In the genomic region with DNA sequence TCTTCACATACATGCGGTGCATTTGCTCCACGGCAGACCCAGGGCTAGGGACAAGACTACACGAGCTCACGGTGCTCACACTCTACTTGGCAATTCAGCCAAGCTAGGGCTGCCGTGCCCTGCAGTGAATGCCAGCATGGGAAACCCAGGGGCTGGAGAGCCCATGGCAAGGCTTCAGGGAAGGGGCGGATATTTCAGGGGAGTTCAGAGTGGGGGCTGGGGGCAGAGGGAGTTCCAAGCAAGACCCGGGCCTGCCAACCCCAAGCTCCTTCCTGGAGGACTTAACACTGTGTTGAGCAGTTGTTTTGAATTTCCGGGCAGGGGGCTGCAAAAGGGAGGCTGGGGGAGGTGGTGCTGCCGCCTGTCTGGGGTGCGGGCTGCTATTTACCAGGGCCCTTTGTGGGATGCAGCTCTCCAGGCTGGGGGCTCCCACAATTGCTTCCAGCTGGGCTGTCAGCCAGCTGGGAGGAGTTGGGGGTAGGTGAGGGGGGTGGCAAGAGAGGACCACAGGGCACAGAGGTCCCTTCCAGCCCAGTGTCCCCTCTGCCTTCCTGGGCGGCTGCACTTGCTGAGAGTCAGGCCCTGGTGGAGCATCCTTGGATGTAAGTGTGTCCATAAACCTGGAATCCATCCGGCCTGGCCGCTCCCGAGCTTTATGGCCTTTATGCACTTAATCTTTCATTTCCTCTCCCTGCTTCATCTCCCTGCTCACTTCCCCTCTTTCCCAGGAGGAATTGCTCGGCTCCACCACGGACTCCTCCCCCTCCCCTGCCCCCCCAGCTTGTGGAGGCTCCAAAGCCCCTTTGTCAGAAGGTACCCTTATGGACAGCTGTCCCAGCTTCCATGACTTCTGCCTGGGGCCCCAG, we compare ENCODE assay signal across 1 cellular context.
TF ChIP-seq lines count a peak whose summit lies in the region.

No MANE protein-coding gene starts in this region.

TF ChIP-seq in GM23338, 12 proteins besides CTCF, POLR2A, EP300 and RAD21 (continued from another document):
- TF ChIP-seq, protein P1, sequence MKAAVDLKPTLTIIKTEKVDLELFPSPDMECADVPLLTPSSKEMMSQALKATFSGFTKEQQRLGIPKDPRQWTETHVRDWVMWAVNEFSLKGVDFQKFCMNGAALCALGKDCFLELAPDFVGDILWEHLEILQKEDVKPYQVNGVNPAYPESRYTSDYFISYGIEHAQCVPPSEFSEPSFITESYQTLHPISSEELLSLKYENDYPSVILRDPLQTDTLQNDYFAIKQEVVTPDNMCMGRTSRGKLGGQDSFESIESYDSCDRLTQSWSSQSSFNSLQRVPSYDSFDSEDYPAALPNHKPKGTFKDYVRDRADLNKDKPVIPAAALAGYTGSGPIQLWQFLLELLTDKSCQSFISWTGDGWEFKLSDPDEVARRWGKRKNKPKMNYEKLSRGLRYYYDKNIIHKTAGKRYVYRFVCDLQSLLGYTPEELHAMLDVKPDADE (IDR thresholded peaks at IDR 0.05), result no peak
- TF ChIP-seq, protein P2, sequence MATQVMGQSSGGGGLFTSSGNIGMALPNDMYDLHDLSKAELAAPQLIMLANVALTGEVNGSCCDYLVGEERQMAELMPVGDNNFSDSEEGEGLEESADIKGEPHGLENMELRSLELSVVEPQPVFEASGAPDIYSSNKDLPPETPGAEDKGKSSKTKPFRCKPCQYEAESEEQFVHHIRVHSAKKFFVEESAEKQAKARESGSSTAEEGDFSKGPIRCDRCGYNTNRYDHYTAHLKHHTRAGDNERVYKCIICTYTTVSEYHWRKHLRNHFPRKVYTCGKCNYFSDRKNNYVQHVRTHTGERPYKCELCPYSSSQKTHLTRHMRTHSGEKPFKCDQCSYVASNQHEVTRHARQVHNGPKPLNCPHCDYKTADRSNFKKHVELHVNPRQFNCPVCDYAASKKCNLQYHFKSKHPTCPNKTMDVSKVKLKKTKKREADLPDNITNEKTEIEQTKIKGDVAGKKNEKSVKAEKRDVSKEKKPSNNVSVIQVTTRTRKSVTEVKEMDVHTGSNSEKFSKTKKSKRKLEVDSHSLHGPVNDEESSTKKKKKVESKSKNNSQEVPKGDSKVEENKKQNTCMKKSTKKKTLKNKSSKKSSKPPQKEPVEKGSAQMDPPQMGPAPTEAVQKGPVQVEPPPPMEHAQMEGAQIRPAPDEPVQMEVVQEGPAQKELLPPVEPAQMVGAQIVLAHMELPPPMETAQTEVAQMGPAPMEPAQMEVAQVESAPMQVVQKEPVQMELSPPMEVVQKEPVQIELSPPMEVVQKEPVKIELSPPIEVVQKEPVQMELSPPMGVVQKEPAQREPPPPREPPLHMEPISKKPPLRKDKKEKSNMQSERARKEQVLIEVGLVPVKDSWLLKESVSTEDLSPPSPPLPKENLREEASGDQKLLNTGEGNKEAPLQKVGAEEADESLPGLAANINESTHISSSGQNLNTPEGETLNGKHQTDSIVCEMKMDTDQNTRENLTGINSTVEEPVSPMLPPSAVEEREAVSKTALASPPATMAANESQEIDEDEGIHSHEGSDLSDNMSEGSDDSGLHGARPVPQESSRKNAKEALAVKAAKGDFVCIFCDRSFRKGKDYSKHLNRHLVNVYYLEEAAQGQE (IDR thresholded peaks at IDR 0.05; ENCODE audit: unreplicated experiment), result no peak
